Comparison of ENCODE assay signal across 8 cellular contexts in the genomic region with DNA sequence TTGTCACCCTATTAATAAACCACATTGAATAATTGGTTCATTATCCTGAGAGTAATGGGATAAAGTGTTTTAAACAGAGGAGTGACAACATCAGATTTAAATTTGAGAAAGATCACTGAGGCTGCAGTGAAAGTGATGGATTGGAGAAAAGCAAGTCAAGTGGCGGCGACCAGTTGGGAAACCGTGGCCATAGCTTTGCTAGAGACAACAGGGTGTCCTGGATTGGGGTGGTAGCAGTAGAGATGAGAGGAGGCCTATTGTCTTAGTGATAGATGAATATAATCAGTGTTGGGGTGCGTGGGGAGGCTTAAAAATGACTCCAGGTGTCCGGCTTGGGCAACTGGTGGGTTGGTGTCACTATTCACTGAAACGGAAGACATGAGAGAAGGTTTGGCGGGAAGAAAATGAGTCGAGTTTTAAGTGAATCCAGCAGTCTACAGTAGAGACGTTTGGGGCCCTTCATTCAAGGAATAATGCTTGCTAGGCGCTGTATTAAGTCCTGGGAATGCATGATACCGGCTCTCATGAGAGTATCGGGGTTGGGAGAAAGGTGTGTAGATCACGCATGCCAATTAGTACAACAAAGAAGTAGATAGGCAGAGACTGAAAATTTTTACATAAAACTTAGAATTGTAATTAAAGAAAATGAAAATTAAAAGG. TPM values are rescaled to one million over a fixed set of nuclear protein-coding genes. Genes with fewer than 3 reads are reported as not detected.
DNase-seq lines count a peak whose midpoint lies in the region; ATAC-seq and TF ChIP-seq lines count a peak whose summit lies in the region.

No MANE protein-coding gene starts in this region.

- H3K9me3 ChIP-seq in iPS-15b (ENCODE audit: control insufficient read depth, insufficient read depth, low read length) = no peaks in the 10 kb centered on the region

- peak overlapping the region; percentile 66 for H3K9ac ChIP-seq in iPS-15b (ENCODE audit: low read depth, low read length)

- H3K9me3 Mint-ChIP-seq in activated T-cell treated with anti-CD3 and anti-CD28 coated beads, Interleukin-2, amount 50 U/mL, for 4 hours = no peaks in the 10 kb centered on the region
- no peaks in the 10 kb centered on the region for H3K9me3 Mint-ChIP-seq in activated CD4-positive, alpha-beta memory T cell treated with anti-CD3 and anti-CD28 coated beads, Interleukin-2, amount 10 ng/mL, durations not matched to agents 7 days and 5 days
- H3K9me3 Mint-ChIP-seq in stimulated activated memory B cell treated with anti-CD40 and anti-IgM and Interleukin-4, amounts not matched to agents 10 μg/mL and 1 μg/mL and 100 μg/mL, for 72 hours = no peaks in the 10 kb centered on the region

- H3K27ac Mint-ChIP-seq in activated CD4-positive, alpha-beta memory T cell treated with anti-CD3 and anti-CD28 coated beads, Interleukin-2, amount 10 ng/mL, durations not matched to agents 7 days and 5 days = no peak overlapping the region
- peak overlapping the region; percentile 91 for H3K27ac Mint-ChIP-seq in stimulated activated memory B cell treated with anti-CD40 and anti-IgM and Interleukin-4, amounts not matched to agents 10 μg/mL and 1 μg/mL and 100 μg/mL, for 72 hours

- no peak for TF ChIP-seq CTCF in GM10266 (IDR thresholded peaks at IDR 0.05; ENCODE audit: control insufficient read depth, insufficient read depth, low read depth, missing control alignments)

- peak overlapping the region; percentile 71 for H3K4me3 ChIP-seq in iPS-15b (ENCODE audit: low read depth, low read length)

- no peak for ATAC-seq in activated T-cell treated with anti-CD3 and anti-CD28 coated beads, Interleukin-2, amount 50 U/mL, for 4 hours
- no peak for ATAC-seq in stimulated activated memory B cell treated with anti-CD40 and anti-IgM and Interleukin-4, amounts not matched to agents 10 μg/mL and 1 μg/mL and 100 μg/mL, for 72 hours
- ATAC-seq in HG02588 (IDR thresholded peaks at IDR 0.05; ENCODE audit: unreplicated experiment) = no peak

- H3K4me1 Mint-ChIP-seq in activated T-cell treated with anti-CD3 and anti-CD28 coated beads, Interleukin-2, amount 50 U/mL, for 4 hours (ENCODE audit: low read depth) = peaks cover 21% of the 10 kb centered on the region
- peaks cover 23% of the 10 kb centered on the region for H3K4me1 Mint-ChIP-seq in activated CD4-positive, alpha-beta memory T cell treated with anti-CD3 and anti-CD28 coated beads, Interleukin-2, amount 10 ng/mL, durations not matched to agents 7 days and 5 days
- H3K4me1 Mint-ChIP-seq in stimulated activated memory B cell treated with anti-CD40 and anti-IgM and Interleukin-4, amounts not matched to agents 10 μg/mL and 1 μg/mL and 100 μg/mL, for 72 hours = peaks cover 21% of the 10 kb centered on the region

- POLR2A ChIA-PET in activated CD4-positive, alpha-beta memory T cell treated with anti-CD3 and anti-CD28 coated beads, Interleukin-2, amount 10 ng/mL, durations not matched to agents 7 days and 5 days (lab: Charles Lee) = interaction anchor here (1.1 to 1.6 kb wide), 4 partner anchors 10 to 123 kb away, joined by 3 to 10 read pairs (median 6); partner anchors contain the start of gene PBRM1

- no peaks in the 10 kb centered on the region for H3K27me3 Mint-ChIP-seq in activated T-cell treated with anti-CD3 and anti-CD28 coated beads, Interleukin-2, amount 50 U/mL, for 4 hours (ENCODE audit: low read depth)
- H3K27me3 Mint-ChIP-seq in activated CD4-positive, alpha-beta memory T cell treated with anti-CD3 and anti-CD28 coated beads, Interleukin-2, amount 10 ng/mL, durations not matched to agents 7 days and 5 days = no peaks in the 10 kb centered on the region
- H3K27me3 Mint-ChIP-seq in stimulated activated memory B cell treated with anti-CD40 and anti-IgM and Interleukin-4, amounts not matched to agents 10 μg/mL and 1 μg/mL and 100 μg/mL, for 72 hours = no peaks in the 10 kb centered on the region

- H3K36me3 ChIP-seq in iPS-15b (ENCODE audit: control insufficient read depth, insufficient read depth, low read length) = peaks cover 2% of the 10 kb centered on the region

- peaks cover 4% of the 10 kb centered on the region for H3K4me1 ChIP-seq in iPS-15b (ENCODE audit: control insufficient read depth, insufficient read depth, low read length)

- H3K4me3 Mint-ChIP-seq in activated T-cell treated with anti-CD3 and anti-CD28 coated beads, Interleukin-2, amount 50 U/mL, for 4 hours = peak overlapping the region; percentile 91
- H3K4me3 Mint-ChIP-seq in activated CD4-positive, alpha-beta memory T cell treated with anti-CD3 and anti-CD28 coated beads, Interleukin-2, amount 10 ng/mL, durations not matched to agents 7 days and 5 days = peak overlapping the region; percentile 81
- peak overlapping the region; percentile 75 for H3K4me3 Mint-ChIP-seq in stimulated activated memory B cell treated with anti-CD40 and anti-IgM and Interleukin-4, amounts not matched to agents 10 μg/mL and 1 μg/mL and 100 μg/mL, for 72 hours

- DNase-seq in activated T-cell treated with anti-CD3 and anti-CD28 coated beads, Interleukin-2, amount 50 U/mL, for 4 hours = no peak
- DNase-seq in activated T-cell treated with anti-CD3 and anti-CD28 coated beads for 4 hours (no peak), GM10266 (ENCODE audit: extremely low spot score) (no peak), activated gamma-delta T cell (lab: John Stamatoyannopoulos, UW) (no peak)
- no peak for DNase-seq in activated CD4-positive, alpha-beta memory T cell treated with anti-CD3 and anti-CD28 coated beads, Interleukin-2, amount 10 ng/mL, durations not matched to agents 7 days and 5 days

- peaks cover 11% of the 10 kb centered on the region for H3K36me3 Mint-ChIP-seq in activated T-cell treated with anti-CD3 and anti-CD28 coated beads, Interleukin-2, amount 50 U/mL, for 4 hours (ENCODE audit: insufficient read depth)
- H3K36me3 Mint-ChIP-seq in activated CD4-positive, alpha-beta memory T cell treated with anti-CD3 and anti-CD28 coated beads, Interleukin-2, amount 10 ng/mL, durations not matched to agents 7 days and 5 days (ENCODE audit: low read depth) = peaks cover 12% of the 10 kb centered on the region
- H3K36me3 Mint-ChIP-seq in stimulated activated memory B cell treated with anti-CD40 and anti-IgM and Interleukin-4, amounts not matched to agents 10 μg/mL and 1 μg/mL and 100 μg/mL, for 72 hours = peaks cover 9% of the 10 kb centered on the region

- CTCF ChIA-PET in activated CD4-positive, alpha-beta memory T cell treated with anti-CD3 and anti-CD28 coated beads, Interleukin-2, amount 10 ng/mL, durations not matched to agents 7 days and 5 days (lab: Charles Lee) = interaction anchor here (2.0 kb wide), 1 partner anchor 122 kb away, joined by 4 read pairs; no protein-coding TSS in a partner anchor

- H3K27me3 ChIP-seq in iPS-15b (ENCODE audit: control insufficient read depth, insufficient read depth, low read length) = no peaks in the 10 kb centered on the region

RNA-seq across cellular contexts. Expression of gene NEK4, which starts 0.8 kb away (rescaled TPM):
- total RNA-seq in activated T-cell treated with anti-CD3 and anti-CD28 coated beads, Interleukin-2, amount 50 U/mL, for 4 hours = 10 to 100 TPM; 16.0 to 36.9 (median 26.9) TPM
- 10 to 100 TPM; 17.8 to 19.1 TPM for total RNA-seq in activated CD4-positive, alpha-beta memory T cell treated with anti-CD3 and anti-CD28 coated beads, Interleukin-2, amount 10 ng/mL, durations not matched to agents 7 days and 5 days

RNA-seq across cellular contexts. Expression of gene ITIH1, which starts 7.5 kb away (rescaled TPM):
- under 1 TPM in 2 of 3 donors, not detected in 1; 0.15 to 0.19 TPM for total RNA-seq in activated T-cell treated with anti-CD3 and anti-CD28 coated beads, Interleukin-2, amount 50 U/mL, for 4 hours
- total RNA-seq in activated CD4-positive, alpha-beta memory T cell treated with anti-CD3 and anti-CD28 coated beads, Interleukin-2, amount 10 ng/mL, durations not matched to agents 7 days and 5 days = not detected

RNA-seq across cellular contexts. Expression of gene ITIH3, which starts 24.7 kb away (rescaled TPM):
- under 1 TPM; 0.13 to 0.24 (median 0.18) TPM for total RNA-seq in activated T-cell treated with anti-CD3 and anti-CD28 coated beads, Interleukin-2, amount 50 U/mL, for 4 hours
- not detected for total RNA-seq in activated CD4-positive, alpha-beta memory T cell treated with anti-CD3 and anti-CD28 coated beads, Interleukin-2, amount 10 ng/mL, durations not matched to agents 7 days and 5 days
